ENCODE assay signal across 24 cellular contexts in genomic region chr14:62373889-62374394, GRCh38.
"Had no signal": no experiment of that assay in that cellular context is flagged by ENCODE, and none has a peak within 500 bp of the region (broad histone marks: within the 10 kb centered on the region; RNA-seq: fewer than 3 reads in every experiment).

No MANE protein-coding gene starts in this region.

- H3K27ac ChIP-seq: epithelial cell of prostate, esophagus muscularis mucosa, gastroesophageal sphincter, left ventricle myocardium inferior, lower lobe of right lung, neutrophil, right atrium auricular region, sigmoid colon, skin epidermis, stomach, thoracic aorta, transverse colon had no signal

- H3K27me3 Mint-ChIP-seq: dendritic cell treated with granulocyte-macrophage colony-stimulating factor and Interleukin-4, amounts not matched to agents 40 ng/mL and 50 ng/mL, for 4 days; effector memory CD8-positive, alpha-beta T cell had no signal

- H3K9me3 ChIP-seq: gastroesophageal sphincter, lower lobe of right lung, neutrophil, right atrium auricular region, thoracic aorta, transverse colon had no signal

- DNase-seq: effector memory CD8-positive, alpha-beta T cell; glutamatergic neuron; immature natural killer cell; kidney; left cardiac atrium; left ventricle myocardium inferior; lower lobe of right lung; mesenchymal stem cell; naive thymus-derived CD8-positive, alpha-beta T cell; sigmoid colon; stimulated activated CD4-positive, alpha-beta T cell treated with anti-CD3 and anti-CD28 coated beads, Interleukin-12 subunit alpha, Interleukin-12 subunit beta, amount 100 ng/mL, for 4 hours; stimulated activated naive CD4-positive, alpha-beta T cell; stomach; substantia nigra; transverse colon had no signal

- H3K4me1 Mint-ChIP-seq: immature natural killer cell; naive thymus-derived CD8-positive, alpha-beta T cell had no signal

- H3K27ac Mint-ChIP-seq: dendritic cell treated with granulocyte-macrophage colony-stimulating factor and Interleukin-4, amounts not matched to agents 40 ng/mL and 50 ng/mL, for 4 days; effector memory CD8-positive, alpha-beta T cell; immature natural killer cell; naive thymus-derived CD8-positive, alpha-beta T cell had no signal

- FAIRE-seq: colon, kidney had no signal

- H3K27me3 ChIP-seq: esophagus muscularis mucosa, gastroesophageal sphincter, neutrophil, right atrium auricular region, sigmoid colon, stomach, transverse colon had no signal

- H3K36me3 Mint-ChIP-seq: immature natural killer cell; naive thymus-derived CD8-positive, alpha-beta T cell had no signal

- H3K4me3 Mint-ChIP-seq: dendritic cell treated with granulocyte-macrophage colony-stimulating factor and Interleukin-4, amounts not matched to agents 40 ng/mL and 50 ng/mL, for 4 days; effector memory CD8-positive, alpha-beta T cell; immature natural killer cell; naive thymus-derived CD8-positive, alpha-beta T cell had no signal

- H3K36me3 ChIP-seq: esophagus muscularis mucosa, gastroesophageal sphincter, left ventricle myocardium inferior, lower lobe of right lung, neutrophil, right atrium auricular region, sigmoid colon, stomach, thoracic aorta, transverse colon had no signal

- ATAC-seq: effector memory CD8-positive, alpha-beta T cell; gastroesophageal sphincter; left cardiac atrium; lower lobe of right lung; naive thymus-derived CD8-positive, alpha-beta T cell had no signal

- H3K4me1 ChIP-seq: esophagus muscularis mucosa, gastroesophageal sphincter, left ventricle myocardium inferior, lower lobe of right lung, right atrium auricular region, sigmoid colon, stomach, transverse colon had no signal

- H3K4me3 ChIP-seq: esophagus muscularis mucosa, gastroesophageal sphincter, left ventricle myocardium inferior, lower lobe of right lung, right atrium auricular region, sigmoid colon, skin epidermis, stomach, thoracic aorta, transverse colon had no signal
